11 cellular contexts compared by ENCODE assay signal in the genomic region with DNA sequence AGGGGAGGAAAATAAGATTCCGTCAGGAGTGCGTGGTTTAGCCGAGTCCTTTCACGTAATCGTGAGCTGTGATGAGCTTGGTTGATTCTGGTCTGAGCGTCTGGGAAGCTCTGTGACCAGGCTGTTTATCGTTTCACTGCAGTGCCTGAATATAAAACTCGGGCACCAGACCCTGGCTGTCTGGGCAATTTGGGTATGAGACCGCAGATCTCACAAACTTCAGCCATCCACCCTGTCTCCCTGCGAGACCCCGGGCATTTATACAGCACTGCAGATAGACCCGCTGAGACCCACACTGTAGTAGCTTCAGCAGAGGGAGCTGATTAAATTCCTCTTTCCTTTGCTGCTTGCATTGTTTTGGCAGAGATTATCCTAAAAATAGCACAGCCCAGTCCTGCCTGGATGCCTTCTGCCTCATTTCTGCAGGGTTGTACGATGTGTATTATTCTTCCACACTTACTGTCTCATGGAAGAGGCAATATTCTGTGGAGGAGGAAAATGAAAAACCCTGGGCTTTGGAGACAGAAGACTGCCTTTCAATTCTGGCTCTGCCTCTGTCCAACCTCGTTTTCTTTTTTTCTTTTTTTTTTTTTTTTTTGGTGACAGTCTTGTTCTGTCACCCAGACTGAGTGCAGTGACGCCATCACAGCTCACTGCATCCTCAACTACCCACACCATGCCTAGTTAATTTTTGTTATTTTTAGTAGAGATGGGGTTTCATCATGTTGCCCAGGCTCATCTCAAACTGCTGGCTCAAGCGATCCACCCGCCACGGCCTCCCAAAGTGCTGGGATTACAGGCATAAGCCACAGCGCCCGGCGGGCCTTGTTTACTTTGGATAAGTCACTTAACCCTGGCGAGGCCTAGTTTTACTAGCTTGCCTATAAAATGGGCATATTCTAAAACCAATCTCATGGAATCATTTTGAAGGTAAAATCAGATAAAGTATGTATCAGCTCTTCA.
A peak's percentile ranks its signal among the peaks of the same experiment; 100 is the strongest.
DNase-seq lines count a peak whose midpoint lies in the region; ATAC-seq and TF ChIP-seq lines count a peak whose summit lies in the region.
"Had no signal": no experiment of that assay in that cellular context is flagged by ENCODE, and none has a peak within 500 bp of the region (broad histone marks: within the 10 kb centered on the region; RNA-seq: fewer than 3 reads in every experiment).

No MANE protein-coding gene starts in this region.

- H3K36me3 ChIP-seq in kidney epithelial cell (ENCODE audit: control insufficient read depth, insufficient read depth, low read length) (no peaks in the 10 kb centered on the region), smooth muscle cell (ENCODE audit: low read depth) (no peaks in the 10 kb centered on the region)

- peaks cover 11% of the 10 kb centered on the region for H3K4me1 ChIP-seq in smooth muscle cell (ENCODE audit: low read depth)

- H3K4me1 Mint-ChIP-seq in immature natural killer cell: no peaks in the 10 kb centered on the region

- in situ Hi-C loops in G401 (cut with HindIII; ENCODE audit: low sequenced_read_pairs): no loop called here

- peak overlapping the region; percentile 84 for H3K4me2 ChIP-seq in smooth muscle cell

- H3K9ac ChIP-seq in smooth muscle cell (ENCODE audit: low read depth): no peak overlapping the region

- H3K9me3 Mint-ChIP-seq in immature natural killer cell: no peaks in the 10 kb centered on the region
- H3K9me3 Mint-ChIP-seq: activated T-helper 1 cell treated with anti-CD3 and anti-CD28 coated beads, Interleukin-12 subunit alpha, Interleukin-12 subunit beta, Interleukin-2, Interleukin-4 antibody, amounts not matched to agents 30 ng/mL and 10 ng/mL and 1 ng/mL, durations not matched to agents 14 hours and 24 hours and 36 hours; T-helper 2 cell treated with Interferon-gamma antibody and Interleukin-4, amounts not matched to agents 5 μg/mL and 100 μg/mL, for 36 hours had no signal

- peaks cover 0 to 5% (median 3%) of the 10 kb centered on the region in 3 donors for H3K27me3 Mint-ChIP-seq in immature natural killer cell (ENCODE audit: low read depth in 3 of 3)

- H2AFZ ChIP-seq in smooth muscle cell (ENCODE audit: low read depth): peak overlapping the region; percentile 84

- no peaks in the 10 kb centered on the region for H3K79me2 ChIP-seq in smooth muscle cell (ENCODE audit: low read depth)

- H3K27ac Mint-ChIP-seq in immature natural killer cell: no peak overlapping the region
- H3K27ac Mint-ChIP-seq: activated T-helper 1 cell treated with anti-CD3 and anti-CD28 coated beads, Interleukin-12 subunit alpha, Interleukin-12 subunit beta, Interleukin-2, Interleukin-4 antibody, amounts not matched to agents 30 ng/mL and 10 ng/mL and 1 ng/mL, durations not matched to agents 14 hours and 24 hours and 36 hours; T-helper 2 cell treated with Interferon-gamma antibody and Interleukin-4, amounts not matched to agents 5 μg/mL and 100 μg/mL, for 36 hours had no signal

- H3F3A ChIP-seq in smooth muscle cell (ENCODE audit: low read depth): peaks cover 8% of the 10 kb centered on the region

- no peaks in the 10 kb centered on the region for H3K36me3 Mint-ChIP-seq in immature natural killer cell

- no peak overlapping the region for H3K4me3 Mint-ChIP-seq in immature natural killer cell
- H3K4me3 Mint-ChIP-seq: activated T-helper 1 cell treated with anti-CD3 and anti-CD28 coated beads, Interleukin-12 subunit alpha, Interleukin-12 subunit beta, Interleukin-2, Interleukin-4 antibody, amounts not matched to agents 30 ng/mL and 10 ng/mL and 1 ng/mL, durations not matched to agents 14 hours and 24 hours and 36 hours; T-helper 2 cell treated with Interferon-gamma antibody and Interleukin-4, amounts not matched to agents 5 μg/mL and 100 μg/mL, for 36 hours had no signal

- H4K20me1 ChIP-seq in smooth muscle cell (ENCODE audit: low read depth): no peaks in the 10 kb centered on the region

- no peak for ATAC-seq in GM19023 (IDR thresholded peaks at IDR 0.05; ENCODE audit: unreplicated experiment)

- 34% methylated on average over 22 of the region's 22 CpGs for WGBS in smooth muscle cell (ENCODE audit: low lambda C conversion rate)

- H3K27me3 ChIP-seq in kidney epithelial cell (ENCODE audit: control insufficient read depth, insufficient read depth, low read length) (no peaks in the 10 kb centered on the region), smooth muscle cell (ENCODE audit: low read depth) (no peaks in the 10 kb centered on the region)

- H3K4me3 ChIP-seq in cardiac fibroblast (replicated peaks in 1 of 2; ENCODE audit: low read depth in 2 of 2, low read length in 2 of 2): peak overlapping the region; percentile 18 to 37
- peak overlapping the region; percentile 16 for H3K4me3 ChIP-seq in kidney epithelial cell (ENCODE audit: low read depth, low read length)
- peak overlapping the region; percentile 42 for H3K4me3 ChIP-seq in smooth muscle cell

- peak overlapping the region; percentile 25 for H3K27ac ChIP-seq in smooth muscle cell (ENCODE audit: low read depth)

- DNase-seq in G401 (ENCODE audit: low spot score) (peak; percentile 91), cardiac fibroblast (ENCODE audit: low read depth in 2 of 2) (peak; percentile 27 to 55), kidney epithelial cell (ENCODE audit: low read depth) (no peak), smooth muscle cell (lab: John Stamatoyannopoulos, UW; ENCODE audit: unreplicated experiment) (peak; percentile 3), immature natural killer cell (no peak), NAMALWA (ENCODE audit: low spot score) (no peak), NCI-H2081 (lab: John Stamatoyannopoulos, UW) (no peak)
- DNase-seq: NCI-H2171 treated with DMSO at 0.1 percent for 48 hours had no signal

- TF ChIP-seq CTCF in cardiac fibroblast (IDR thresholded peaks at IDR 0.05; ENCODE audit: low read depth, low read length) (no peak), kidney epithelial cell (IDR thresholded peaks at IDR 0.05; ENCODE audit: insufficient read depth, low read length, poor library complexity, severe bottlenecking) (no peak), smooth muscle cell (IDR thresholded peaks at IDR 0.05; ENCODE audit: borderline replicate concordance, insufficient read depth, poor library complexity, severe bottlenecking) (no peak)

- no peaks in the 10 kb centered on the region for H3K9me3 ChIP-seq in smooth muscle cell (replicated peaks; ENCODE audit: low read depth)

Comparison
In these comparisons a context has a peak if more than half of its experiments do, and no peak if none do; other contexts are left out.
1. DNase-seq: peak in G401 (single experiment), cardiac fibroblast (2 of 2) and smooth muscle cell (single experiment); none in kidney epithelial cell (single experiment), immature natural killer cell (0 of 3), NAMALWA (single experiment) and NCI-H2081 (0 of 2).
2. Peak in every context shown above with its lines, with median percentiles within 50 percentile points of each other: H3K4me3 ChIP-seq.